In genomic region chr12:38102197-38102596, GRCh38 we compare ENCODE assay signal across 23 cellular contexts.
DNase-seq lines count a peak whose midpoint lies in the region; ATAC-seq and TF ChIP-seq lines count a peak whose summit lies in the region.
"Had no signal": no experiment of that assay in that cellular context is flagged by ENCODE, and none has a peak within 500 bp of the region (broad histone marks: within the 10 kb centered on the region; RNA-seq: fewer than 3 reads in every experiment).

No MANE protein-coding gene starts in this region.

- H3K9me3 Mint-ChIP-seq in MCF 10A (ENCODE audit: unreplicated experiment) = peaks cover 8% of the 10 kb centered on the region
- H3K9me3 Mint-ChIP-seq in activated CD8-positive, alpha-beta T cell treated with anti-CD3 and anti-CD28 coated beads for 36 hours = peaks cover 5% of the 10 kb centered on the region

- TF ChIP-seq CTCF in MCF 10A (IDR thresholded peaks at IDR 0.05; ENCODE audit: unreplicated experiment) (no peak), breast epithelium (IDR thresholded peaks at IDR 0.05) (no peak)
- no peak for TF ChIP-seq CTCF in activated CD8-positive, alpha-beta T cell treated with anti-CD3 and anti-CD28 coated beads for 36 hours (IDR thresholded peaks at IDR 0.05)

- no peak overlapping the region for H3K27ac Mint-ChIP-seq in MCF 10A (ENCODE audit: low read depth, unreplicated experiment)
- no peak overlapping the region for H3K27ac Mint-ChIP-seq in activated CD8-positive, alpha-beta T cell treated with anti-CD3 and anti-CD28 coated beads for 36 hours
- H3K27ac Mint-ChIP-seq: CD4-positive, CD25-positive, alpha-beta regulatory T cell; GM23338 had no signal

- H3K27me3 ChIP-seq in breast epithelium = no peaks in the 10 kb centered on the region
- H3K27me3 ChIP-seq: BE2C had no signal

- no peak overlapping the region for H3K4me3 ChIP-seq in breast epithelium
- H3K4me3 ChIP-seq: GM23338, PC-9 had no signal

- H3K4me3 Mint-ChIP-seq in MCF 10A (ENCODE audit: unreplicated experiment) = no peak overlapping the region
- H3K4me3 Mint-ChIP-seq in activated CD8-positive, alpha-beta T cell treated with anti-CD3 and anti-CD28 coated beads for 36 hours = no peak overlapping the region
- H3K4me3 Mint-ChIP-seq: CD4-positive, CD25-positive, alpha-beta regulatory T cell; GM23338 had no signal

- peaks cover 0 to 10% of the 10 kb centered on the region in 2 donors for H3K9me3 ChIP-seq in breast epithelium
- H3K9me3 ChIP-seq: BE2C had no signal

- no peaks in the 10 kb centered on the region for H3K4me1 ChIP-seq in breast epithelium
- H3K4me1 ChIP-seq: BE2C had no signal

- TF ChIP-seq POLR2A in breast epithelium (IDR thresholded peaks at IDR 0.05) = no peak

- H3K4me1 Mint-ChIP-seq in MCF 10A (ENCODE audit: insufficient read depth, unreplicated experiment) = no peaks in the 10 kb centered on the region
- H3K4me1 Mint-ChIP-seq in activated CD8-positive, alpha-beta T cell treated with anti-CD3 and anti-CD28 coated beads for 36 hours (ENCODE audit: low read depth) = no peaks in the 10 kb centered on the region
- H3K4me1 Mint-ChIP-seq: CD4-positive, CD25-positive, alpha-beta regulatory T cell; GM23338 had no signal

- no peaks in the 10 kb centered on the region for H3K27me3 Mint-ChIP-seq in MCF 10A (ENCODE audit: insufficient read depth, unreplicated experiment)
- H3K27me3 Mint-ChIP-seq in activated CD8-positive, alpha-beta T cell treated with anti-CD3 and anti-CD28 coated beads for 36 hours = no peaks in the 10 kb centered on the region
- H3K27me3 Mint-ChIP-seq: CD4-positive, CD25-positive, alpha-beta regulatory T cell had no signal

- intact Hi-C loops in MCF 10A (cut with micrococcal nuclease) (no loop called here), breast epithelium (cut with DNase I; ENCODE audit: low total_unique reads) (loop anchor here (1.0 kb wide), 1 partner anchor 12 kb away; no protein-coding TSS in a partner anchor)
- intact Hi-C loops in activated CD8-positive, alpha-beta T cell treated with anti-CD3 and anti-CD28 coated beads for 36 hours (cut with micrococcal nuclease) = no loop called here

- H3K27ac ChIP-seq in breast epithelium = no peak overlapping the region
- H3K27ac ChIP-seq: 22Rv1, PC-9 had no signal

- H3K36me3 ChIP-seq in breast epithelium = no peaks in the 10 kb centered on the region
- H3K36me3 ChIP-seq: BE2C had no signal

- no peak for ATAC-seq in SK-N-SH treated with all-trans-retinoic acid at 6 μM for 48 hours
- ATAC-seq in activated CD8-positive, alpha-beta T cell treated with anti-CD3 and anti-CD28 coated beads for 36 hours = no peak
- ATAC-seq: GM23338, Right ventricle myocardium inferior had no signal

- CTCF ChIA-PET in MCF 10A (lab: Yijun Ruan, JAX) = no interaction called here
- CTCF ChIA-PET in activated CD8-positive, alpha-beta T cell treated with anti-CD3 and anti-CD28 coated beads for 36 hours (lab: Charles Lee) = no interaction called here

- POLR2A ChIA-PET in MCF 10A (lab: Yijun Ruan, JAX) = no interaction called here
- POLR2A ChIA-PET in activated CD8-positive, alpha-beta T cell treated with anti-CD3 and anti-CD28 coated beads for 36 hours (lab: Charles Lee) = no interaction called here

- H3K36me3 Mint-ChIP-seq in MCF 10A (ENCODE audit: insufficient read depth, unreplicated experiment) = no peaks in the 10 kb centered on the region
- H3K36me3 Mint-ChIP-seq in activated CD8-positive, alpha-beta T cell treated with anti-CD3 and anti-CD28 coated beads for 36 hours (ENCODE audit: low read depth) = no peaks in the 10 kb centered on the region
- H3K36me3 Mint-ChIP-seq: CD4-positive, CD25-positive, alpha-beta regulatory T cell had no signal

- BruUV-seq in MCF 10A (replicated peaks; lab: Mats Ljungman, UMichigan) = no TSS peak

- DNase-seq in MCF 10A (ENCODE audit: unreplicated experiment) (peak; percentile 28), breast epithelium (ENCODE audit: low spot score in 2 of 2) (no peak), RPMI7951 (ENCODE audit: low read depth) (peak; percentile 52), kidney tubule cell (ENCODE audit: low spot score) (peak; percentile 83), hepatic stellate cell (ENCODE audit: low spot score) (no peak)
- DNase-seq in stimulated activated CD4-positive, alpha-beta T cell treated with anti-CD3 and anti-CD28 coated beads, Interleukin-2, amount 100 ng/mL, for 48 hours = no peak
- DNase-seq in activated CD8-positive, alpha-beta T cell treated with anti-CD3 and anti-CD28 coated beads for 36 hours = no peak
- DNase-seq: BE2C; CD4-positive, CD25-positive, alpha-beta regulatory T cell; COR-L47; DMS 273 treated with DMSO at 0.1 percent for 48 hours; EL; HCEC 1CT; Kasumi-1; NCI-H1092 treated with DMSO at 0.1 percent for 48 hours; NCI-H226; NCI-H524; PC-9; SW 1271 had no signal

TF ChIP-seq in SK-N-SH treated with all-trans-retinoic acid at 6 μM for 48 hours, 23 proteins besides CTCF, POLR2A, EP300 and RAD21:
- TF ChIP-seq ZFP30 (CRISPR knock-in tag; IDR thresholded peaks at IDR 0.05) = no peak
- TF ChIP-seq POU6F1 (CRISPR knock-in tag; IDR thresholded peaks at IDR 0.05; ENCODE audit: borderline replicate concordance, low read depth) = no peak
- TF ChIP-seq ARNTL (CRISPR knock-in tag; IDR thresholded peaks at IDR 0.05; ENCODE audit: borderline replicate concordance, low read depth) = no peak
- TF ChIP-seq ESRRG (CRISPR knock-in tag; IDR thresholded peaks at IDR 0.05) = no peak
- TF ChIP-seq TSHZ2 (CRISPR knock-in tag; IDR thresholded peaks at IDR 0.05) = no peak
- TF ChIP-seq ZNF70 (CRISPR knock-in tag; IDR thresholded peaks at IDR 0.05) = no peak
- no peak for TF ChIP-seq BACH2 (CRISPR knock-in tag; IDR thresholded peaks at IDR 0.05; ENCODE audit: borderline replicate concordance)

Comparison
In these comparisons a context has a peak if more than half of its experiments do, and no peak if none do; other contexts are left out.
1. DNase-seq: peak in MCF 10A (single experiment), RPMI7951 (single experiment) and kidney tubule cell (single experiment); none in breast epithelium (0 of 2), hepatic stellate cell (single experiment), stimulated activated CD4-positive, alpha-beta T cell treated with anti-CD3 and anti-CD28 coated beads, Interleukin-2, amount 100 ng/mL, for 48 hours (0 of 2) and activated CD8-positive, alpha-beta T cell treated with anti-CD3 and anti-CD28 coated beads for 36 hours (single experiment).